ENCODE assay signal across 29 cellular contexts in the genomic region with DNA sequence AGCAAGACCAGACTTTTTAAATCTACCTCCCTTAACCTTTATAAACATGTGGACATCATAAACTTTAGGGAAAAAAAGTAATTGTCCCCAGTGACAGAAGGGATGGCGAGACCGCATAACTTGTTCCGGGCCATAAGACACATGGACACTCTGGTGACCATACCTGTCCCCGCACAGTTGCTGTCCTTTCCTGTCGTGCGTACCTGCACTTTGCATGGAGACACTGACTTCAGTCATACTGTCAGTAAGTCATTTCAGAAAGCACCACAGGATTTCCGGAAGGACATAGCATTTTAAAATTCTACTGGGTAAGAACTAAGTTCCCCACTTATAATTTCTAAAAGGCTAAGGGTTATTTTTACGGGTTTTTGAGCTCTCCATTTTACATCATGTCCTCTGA.
DNase-seq lines count a peak whose midpoint lies in the region; ATAC-seq and TF ChIP-seq lines count a peak whose summit lies in the region.
"Had no signal": no experiment of that assay in that cellular context is flagged by ENCODE, and none has a peak within 500 bp of the region (broad histone marks: within the 10 kb centered on the region; RNA-seq: fewer than 3 reads in every experiment).

No MANE protein-coding gene starts in this region.

- peaks cover 0 to 4% of the 10 kb centered on the region in 2 donors for H3K9me3 Mint-ChIP-seq in stimulated activated naive B cell treated with anti-CD40 and anti-IgM and Interleukin-4, amounts not matched to agents 10 μg/mL and 1 μg/mL and 100 μg/mL, for 72 hours
- H3K9me3 Mint-ChIP-seq: activated CD4-positive, alpha-beta memory T cell treated with anti-CD3 and anti-CD28 coated beads for 36 hours; activated naive CD4-positive, alpha-beta T cell treated with anti-CD3 and anti-CD28 coated beads, Interleukin-2, amount 10 ng/mL, durations not matched to agents 7 days and 5 days; activated T-cell treated with anti-CD3 and anti-CD28 coated beads, Interleukin-2, amount 50 U/mL, for 72 hours; CD4-positive, alpha-beta T cell; T-helper 1 cell treated with Interleukin-12 subunit alpha and Interleukin-12 subunit beta and Interleukin-4 antibody, amounts not matched to agents 30 μg/mL and 1 μg/mL, for 36 hours; type B pancreatic cell had no signal

- peak overlapping the region; percentile 6 for H3K27ac ChIP-seq in hepatocyte
- peak overlapping the region in 1 of 4 donors; percentile 50 for H3K27ac ChIP-seq in sigmoid colon
- H3K27ac ChIP-seq: adrenal gland, body of pancreas, HL-60 had no signal

- no peak overlapping the region for H2AFZ ChIP-seq in hepatocyte
- H2AFZ ChIP-seq: GM23338 had no signal

- in situ Hi-C loops in GM13976 (cut with MboI; ENCODE audit: low sequenced_read_pairs, unreplicated experiment) = no loop called here

- H3K27me3 Mint-ChIP-seq in stimulated activated naive B cell treated with anti-CD40 and anti-IgM and Interleukin-4, amounts not matched to agents 10 μg/mL and 1 μg/mL and 100 μg/mL, for 72 hours = peaks cover 0 to 11% of the 10 kb centered on the region in 2 donors
- H3K27me3 Mint-ChIP-seq: activated CD4-positive, alpha-beta memory T cell treated with anti-CD3 and anti-CD28 coated beads for 36 hours had no signal

- no peaks in the 10 kb centered on the region for H3K79me2 ChIP-seq in hepatocyte

- H3K4me1 ChIP-seq in hepatocyte (ENCODE audit: insufficient read depth) (peaks cover 15% of the 10 kb centered on the region), sigmoid colon (peaks cover 0 to 6% (median 2%) of the 10 kb centered on the region in 4 donors)
- H3K4me1 ChIP-seq: adrenal gland had no signal

- no peaks in the 10 kb centered on the region for H3K36me3 Mint-ChIP-seq in stimulated activated naive B cell treated with anti-CD40 and anti-IgM and Interleukin-4, amounts not matched to agents 10 μg/mL and 1 μg/mL and 100 μg/mL, for 72 hours
- H3K36me3 Mint-ChIP-seq: activated CD4-positive, alpha-beta memory T cell treated with anti-CD3 and anti-CD28 coated beads for 36 hours; activated naive CD4-positive, alpha-beta T cell treated with anti-CD3 and anti-CD28 coated beads, Interleukin-2, amount 10 ng/mL, durations not matched to agents 7 days and 5 days; naive thymus-derived CD4-positive, alpha-beta T cell had no signal

- TF ChIP-seq EP300 in sigmoid colon (IDR thresholded peaks at IDR 0.05) = no peak

- H3K27me3 ChIP-seq in hepatocyte (peaks cover 4% of the 10 kb centered on the region), sigmoid colon (no peaks in the 10 kb centered on the region)
- H3K27me3 ChIP-seq: adrenal gland, body of pancreas, MG63 had no signal

- peak overlapping the region; percentile 15 for H3K27ac Mint-ChIP-seq in stimulated activated naive B cell treated with anti-CD40 and anti-IgM and Interleukin-4, amounts not matched to agents 10 μg/mL and 1 μg/mL and 100 μg/mL, for 72 hours
- H3K27ac Mint-ChIP-seq: activated CD4-positive, alpha-beta memory T cell treated with anti-CD3 and anti-CD28 coated beads for 36 hours; activated naive CD4-positive, alpha-beta T cell treated with anti-CD3 and anti-CD28 coated beads, Interleukin-2, amount 10 ng/mL, durations not matched to agents 7 days and 5 days; activated T-cell treated with anti-CD3 and anti-CD28 coated beads, Interleukin-2, amount 50 U/mL, for 72 hours; CD4-positive, alpha-beta T cell; GM23338; T-helper 1 cell treated with Interleukin-12 subunit alpha and Interleukin-12 subunit beta and Interleukin-4 antibody, amounts not matched to agents 30 μg/mL and 1 μg/mL, for 36 hours; type B pancreatic cell had no signal

- no peak overlapping the region for H3K4me2 ChIP-seq in hepatocyte
- H3K4me2 ChIP-seq: GM23338 had no signal

- H3K36me3 ChIP-seq in hepatocyte (replicated peaks; ENCODE audit: insufficient read depth, low read depth) (no peaks in the 10 kb centered on the region), sigmoid colon (no peaks in the 10 kb centered on the region)
- H3K36me3 ChIP-seq: adrenal gland had no signal

- DNase-seq in GM13976 (ENCODE audit: low spot score) (peak; percentile 37), hepatocyte (ENCODE audit: low spot score) (no peak), sigmoid colon (no peak), omental fat pad (ENCODE audit: low spot score) (no peak)
- no peak for DNase-seq in stimulated activated naive B cell treated with anti-CD40 and anti-IgM and Interleukin-4, amounts not matched to agents 10 μg/mL and 1 μg/mL and 100 μg/mL, for 72 hours
- DNase-seq: activated CD4-positive, alpha-beta memory T cell treated with anti-CD3 and anti-CD28 coated beads for 36 hours; activated naive CD4-positive, alpha-beta T cell treated with anti-CD3 and anti-CD28 coated beads, Interleukin-2, amount 10 ng/mL, durations not matched to agents 7 days and 5 days; activated T-cell treated with anti-CD3 and anti-CD28 coated beads, Interleukin-2, amount 50 U/mL, for 72 hours; CD4-positive, alpha-beta T cell; KG1; left ventricle myocardium superior; naive thymus-derived CD4-positive, alpha-beta T cell; NCI-H1105; NCI-H187; NCI-H524 treated with DMSO at 0.1 percent for 48 hours; occipital lobe; OCI-M1; stimulated activated CD4-positive, alpha-beta T cell treated with anti-CD3 and anti-CD28 coated beads, Interleukin-15, amount 100 ng/mL, for 24 hours; stimulated activated CD4-positive, alpha-beta T cell treated with anti-CD3 and anti-CD28 coated beads, Interleukin-4, amount 100 ng/mL, for 4 hours had no signal

- no peak for TF ChIP-seq CTCF in GM13976 (IDR thresholded peaks at IDR 0.05; ENCODE audit: borderline replicate concordance, control extremely low read depth, extremely low read depth, insufficient read depth, missing control alignments)
- TF ChIP-seq CTCF in hepatocyte (IDR thresholded peaks at IDR 0.05; ENCODE audit: poor library complexity) = no peak
- no peak for TF ChIP-seq CTCF in sigmoid colon (IDR thresholded peaks at IDR 0.05)
- no peak for TF ChIP-seq CTCF in omental fat pad (IDR thresholded peaks at IDR 0.05)

- WGBS in hepatocyte (ENCODE audit: low lambda C conversion rate, missing lambda C conversion rate) = 94% methylated on average over 8 of the region's 8 CpGs
- WGBS in sigmoid colon, 2 donors = 84 to 88% methylated on average over 8 of the region's 8 CpGs

- ATAC-seq in HG02885 (IDR thresholded peaks at IDR 0.05; ENCODE audit: poor library complexity, unreplicated experiment) (peak; percentile 82), HG03280 (IDR thresholded peaks at IDR 0.05; ENCODE audit: unreplicated experiment) (no peak), omental fat pad (ENCODE audit: low FRiP score) (no peak)
- peak; percentile 21 to 65 for ATAC-seq in stimulated activated naive B cell treated with anti-CD40 and anti-IgM and Interleukin-4, amounts not matched to agents 10 μg/mL and 1 μg/mL and 100 μg/mL, for 72 hours (replicated peaks)
- ATAC-seq: activated T-cell treated with anti-CD3 and anti-CD28 coated beads, Interleukin-2, amount 50 U/mL, for 72 hours; body of pancreas; esophagus mucosa; GM23338; naive thymus-derived CD4-positive, alpha-beta T cell had no signal

- H3K4me3 Mint-ChIP-seq in stimulated activated naive B cell treated with anti-CD40 and anti-IgM and Interleukin-4, amounts not matched to agents 10 μg/mL and 1 μg/mL and 100 μg/mL, for 72 hours = no peak overlapping the region
- H3K4me3 Mint-ChIP-seq: activated CD4-positive, alpha-beta memory T cell treated with anti-CD3 and anti-CD28 coated beads for 36 hours; activated naive CD4-positive, alpha-beta T cell treated with anti-CD3 and anti-CD28 coated beads, Interleukin-2, amount 10 ng/mL, durations not matched to agents 7 days and 5 days; activated T-cell treated with anti-CD3 and anti-CD28 coated beads, Interleukin-2, amount 50 U/mL, for 72 hours; CD4-positive, alpha-beta T cell; GM23338; naive thymus-derived CD4-positive, alpha-beta T cell; T-helper 1 cell treated with Interleukin-12 subunit alpha and Interleukin-12 subunit beta and Interleukin-4 antibody, amounts not matched to agents 30 μg/mL and 1 μg/mL, for 36 hours; type B pancreatic cell had no signal

- H3K9me3 ChIP-seq in hepatocyte (ENCODE audit: low read depth) (no peaks in the 10 kb centered on the region), sigmoid colon (no peaks in the 10 kb centered on the region)
- H3K9me3 ChIP-seq: adrenal gland, body of pancreas, MG63 had no signal

- no peaks in the 10 kb centered on the region for H3K9me2 ChIP-seq in hepatocyte (replicated peaks; ENCODE audit: insufficient read depth)

- H3K4me3 ChIP-seq in hepatocyte = no peak overlapping the region
- no peak overlapping the region for H3K4me3 ChIP-seq in sigmoid colon
- H3K4me3 ChIP-seq: adrenal gland, body of pancreas, GM23338, MG63 had no signal

- H3K4me1 Mint-ChIP-seq in stimulated activated naive B cell treated with anti-CD40 and anti-IgM and Interleukin-4, amounts not matched to agents 10 μg/mL and 1 μg/mL and 100 μg/mL, for 72 hours = peaks cover 0 to 5% of the 10 kb centered on the region in 2 donors
- H3K4me1 Mint-ChIP-seq: activated naive CD4-positive, alpha-beta T cell treated with anti-CD3 and anti-CD28 coated beads, Interleukin-2, amount 10 ng/mL, durations not matched to agents 7 days and 5 days; naive thymus-derived CD4-positive, alpha-beta T cell had no signal

- intact Hi-C loops in sigmoid colon (cut with DNase I) = loop anchor here (5.0 kb wide), 1 partner anchor 319 kb away; no protein-coding TSS in a partner anchor

- no peak for TF ChIP-seq POLR2A in sigmoid colon (IDR thresholded peaks at IDR 0.05)

- H4K20me1 ChIP-seq in hepatocyte (ENCODE audit: insufficient read depth, poor library complexity, severe bottlenecking) = no peaks in the 10 kb centered on the region

Comparison
In these comparisons a context has a peak if more than half of its experiments do, and no peak if none do; other contexts are left out.
1. ATAC-seq: peak in HG02885 (single experiment) and stimulated activated naive B cell treated with anti-CD40 and anti-IgM and Interleukin-4, amounts not matched to agents 10 μg/mL and 1 μg/mL and 100 μg/mL, for 72 hours (2 of 2); none in HG03280 (single experiment) and omental fat pad (single experiment).